Comparison of ENCODE assay signal across 1 cellular context in the genomic region with DNA sequence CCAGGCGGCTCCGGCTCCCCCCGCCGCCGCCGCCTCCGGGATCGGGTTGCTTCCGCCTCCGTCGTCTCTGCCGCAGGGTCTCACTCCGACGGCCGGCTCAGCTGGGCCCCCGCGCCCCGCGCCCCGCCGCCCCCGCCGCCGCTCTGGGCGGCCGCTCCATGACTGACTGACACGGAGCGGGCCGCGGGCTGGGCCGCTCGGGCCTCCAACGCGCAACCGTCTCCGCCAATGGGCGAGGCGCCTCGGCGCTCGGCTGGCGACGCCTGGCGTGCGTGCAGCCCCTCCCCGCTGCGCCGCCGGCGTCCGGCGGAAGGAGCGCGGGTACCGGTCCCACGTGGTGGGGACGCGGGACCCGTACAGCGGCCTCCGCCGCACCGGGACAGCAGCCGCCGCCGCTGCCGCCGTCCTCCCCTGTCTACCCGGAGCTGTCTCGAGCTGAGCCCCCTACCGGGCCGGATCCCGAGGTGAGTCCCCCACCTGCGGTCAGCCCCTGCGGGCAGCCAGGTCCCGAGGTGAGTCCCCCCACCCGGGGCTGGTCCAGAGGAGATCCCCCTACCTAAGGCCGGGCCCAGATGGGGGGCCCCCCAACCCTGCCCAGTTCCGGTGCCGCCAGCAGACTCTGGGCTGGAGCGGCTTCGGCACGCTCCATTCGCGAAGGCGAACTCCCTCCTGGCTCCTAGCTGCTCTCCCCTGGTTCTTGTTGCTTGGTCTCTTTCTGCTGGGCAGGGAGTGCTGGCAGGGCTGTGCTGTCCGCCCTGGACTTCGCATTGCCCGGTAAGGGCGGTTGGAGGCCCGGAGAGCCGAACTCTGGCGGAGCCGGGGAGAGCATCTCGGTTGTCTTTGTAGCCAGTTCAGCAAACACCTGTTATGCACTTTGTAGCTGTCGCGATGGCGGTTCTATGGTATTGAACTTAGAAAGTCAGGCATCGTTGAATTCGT.
A peak's percentile ranks its signal among the peaks of the same experiment; 100 is the strongest.
TF ChIP-seq lines count a peak whose summit lies in the region.

A gene (minus strand): TSS at position 230 of the 939 bp plus-strand sequence. CDS start 11,640 bp downstream, outside the sequence.
A gene (plus strand): TSS at position 355 of the 939 bp plus-strand sequence. CDS start 1,387 bp downstream, outside the sequence.

TF ChIP-seq in HEK293, 187 proteins besides CTCF, POLR2A, EP300 and RAD21 (continued from another document and continues in another):
- TF ChIP-seq, protein P1, sequence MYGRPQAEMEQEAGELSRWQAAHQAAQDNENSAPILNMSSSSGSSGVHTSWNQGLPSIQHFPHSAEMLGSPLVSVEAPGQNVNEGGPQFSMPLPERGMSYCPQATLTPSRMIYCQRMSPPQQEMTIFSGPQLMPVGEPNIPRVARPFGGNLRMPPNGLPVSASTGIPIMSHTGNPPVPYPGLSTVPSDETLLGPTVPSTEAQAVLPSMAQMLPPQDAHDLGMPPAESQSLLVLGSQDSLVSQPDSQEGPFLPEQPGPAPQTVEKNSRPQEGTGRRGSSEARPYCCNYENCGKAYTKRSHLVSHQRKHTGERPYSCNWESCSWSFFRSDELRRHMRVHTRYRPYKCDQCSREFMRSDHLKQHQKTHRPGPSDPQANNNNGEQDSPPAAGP (tag by site-specific recombination; IDR thresholded peaks at IDR 0.05) = 0 out of 2 replicates have a peak, but pooled peaks have one; percentile 72
- no peak for TF ChIP-seq EGR2 (tag by site-specific recombination; IDR thresholded peaks at IDR 0.05; ENCODE audit: low read depth)
- TF ChIP-seq ZNF394 (tag by site-specific recombination; IDR thresholded peaks at IDR 0.05; ENCODE audit: borderline replicate concordance) = 0 out of 2 replicates have a peak, but pooled peaks have one; percentile 20
- TF ChIP-seq ZSCAN30 (tag by site-specific recombination; IDR thresholded peaks at IDR 0.05) = peak; percentile 98
- TF ChIP-seq BCL11B (tag by site-specific recombination; IDR thresholded peaks at IDR 0.05; ENCODE audit: low read depth) = peak; percentile 51; the same call in 1 of the 2 replicates
- no peak for TF ChIP-seq ZNF830 (tag by site-specific recombination; IDR thresholded peaks at IDR 0.05; ENCODE audit: low read depth)
- TF ChIP-seq ZNF48 (tag by site-specific recombination; IDR thresholded peaks at IDR 0.05) = no peak
- no peak for TF ChIP-seq ZNF16 (tag by site-specific recombination; IDR thresholded peaks at IDR 0.05; ENCODE audit: low read depth)
- TF ChIP-seq ZNF248 (tag by site-specific recombination; IDR thresholded peaks at IDR 0.05) = no peak
- no peak for TF ChIP-seq ZNF174 (tag by site-specific recombination; IDR thresholded peaks at IDR 0.05)
- TF ChIP-seq, protein P2, sequence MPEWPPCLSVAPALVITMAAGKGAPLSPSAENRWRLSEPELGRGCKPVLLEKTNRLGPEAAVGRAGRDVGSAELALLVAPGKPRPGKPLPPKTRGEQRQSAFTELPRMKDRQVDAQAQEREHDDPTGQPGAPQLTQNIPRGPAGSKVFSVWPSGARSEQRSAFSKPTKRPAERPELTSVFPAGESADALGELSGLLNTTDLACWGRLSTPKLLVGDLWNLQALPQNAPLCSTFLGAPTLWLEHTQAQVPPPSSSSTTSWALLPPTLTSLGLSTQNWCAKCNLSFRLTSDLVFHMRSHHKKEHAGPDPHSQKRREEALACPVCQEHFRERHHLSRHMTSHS (tag by site-specific recombination; IDR thresholded peaks at IDR 0.05) = no peak
- 0 out of 2 replicates have a peak, but pooled peaks have one; percentile 32 for TF ChIP-seq OSR2 (tag by site-specific recombination; IDR thresholded peaks at IDR 0.05)
- TF ChIP-seq, protein P3, sequence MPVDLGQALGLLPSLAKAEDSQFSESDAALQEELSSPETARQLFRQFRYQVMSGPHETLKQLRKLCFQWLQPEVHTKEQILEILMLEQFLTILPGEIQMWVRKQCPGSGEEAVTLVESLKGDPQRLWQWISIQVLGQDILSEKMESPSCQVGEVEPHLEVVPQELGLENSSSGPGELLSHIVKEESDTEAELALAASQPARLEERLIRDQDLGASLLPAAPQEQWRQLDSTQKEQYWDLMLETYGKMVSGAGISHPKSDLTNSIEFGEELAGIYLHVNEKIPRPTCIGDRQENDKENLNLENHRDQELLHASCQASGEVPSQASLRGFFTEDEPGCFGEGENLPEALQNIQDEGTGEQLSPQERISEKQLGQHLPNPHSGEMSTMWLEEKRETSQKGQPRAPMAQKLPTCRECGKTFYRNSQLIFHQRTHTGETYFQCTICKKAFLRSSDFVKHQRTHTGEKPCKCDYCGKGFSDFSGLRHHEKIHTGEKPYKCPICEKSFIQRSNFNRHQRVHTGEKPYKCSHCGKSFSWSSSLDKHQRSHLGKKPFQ (tag by site-specific recombination; IDR thresholded peaks at IDR 0.05) = peak; percentile 34; the same call in 1 of the 2 replicates
- TF ChIP-seq ZNF114 (tag by site-specific recombination; IDR thresholded peaks at IDR 0.05) = no peak
- TF ChIP-seq, protein P4, sequence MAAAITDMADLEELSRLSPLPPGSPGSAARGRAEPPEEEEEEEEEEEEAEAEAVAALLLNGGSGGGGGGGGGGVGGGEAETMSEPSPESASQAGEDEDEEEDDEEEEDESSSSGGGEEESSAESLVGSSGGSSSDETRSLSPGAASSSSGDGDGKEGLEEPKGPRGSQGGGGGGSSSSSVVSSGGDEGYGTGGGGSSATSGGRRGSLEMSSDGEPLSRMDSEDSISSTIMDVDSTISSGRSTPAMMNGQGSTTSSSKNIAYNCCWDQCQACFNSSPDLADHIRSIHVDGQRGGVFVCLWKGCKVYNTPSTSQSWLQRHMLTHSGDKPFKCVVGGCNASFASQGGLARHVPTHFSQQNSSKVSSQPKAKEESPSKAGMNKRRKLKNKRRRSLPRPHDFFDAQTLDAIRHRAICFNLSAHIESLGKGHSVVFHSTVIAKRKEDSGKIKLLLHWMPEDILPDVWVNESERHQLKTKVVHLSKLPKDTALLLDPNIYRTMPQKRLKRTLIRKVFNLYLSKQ (tag by site-specific recombination; IDR thresholded peaks at IDR 0.05; ENCODE audit: borderline replicate concordance) = no peak
- TF ChIP-seq ZNF777 (tag by site-specific recombination; IDR thresholded peaks at IDR 0.05; ENCODE audit: borderline replicate concordance) = no peak
- no peak for TF ChIP-seq ZNF214 (tag by site-specific recombination; IDR thresholded peaks at IDR 0.05; ENCODE audit: borderline replicate concordance)
- TF ChIP-seq ZNF664 (tag by site-specific recombination; IDR thresholded peaks at IDR 0.05) = no peak
- peak; percentile 66; the same call in 1 of the 2 replicates for TF ChIP-seq ZNF223 (tag by site-specific recombination; IDR thresholded peaks at IDR 0.05)
- TF ChIP-seq ZBTB21 (tag by site-specific recombination; IDR thresholded peaks at IDR 0.05) = no peak
- no peak for TF ChIP-seq ZSCAN16 (tag by site-specific recombination; IDR thresholded peaks at IDR 0.05)
- TF ChIP-seq ZNF747 (tag by site-specific recombination; IDR thresholded peaks at IDR 0.05) = no peak
- TF ChIP-seq ZNF221 (tag by site-specific recombination; IDR thresholded peaks at IDR 0.05; ENCODE audit: borderline replicate concordance) = peak; percentile 80; the same call in 1 of the 2 replicates
- TF ChIP-seq, protein P5, sequence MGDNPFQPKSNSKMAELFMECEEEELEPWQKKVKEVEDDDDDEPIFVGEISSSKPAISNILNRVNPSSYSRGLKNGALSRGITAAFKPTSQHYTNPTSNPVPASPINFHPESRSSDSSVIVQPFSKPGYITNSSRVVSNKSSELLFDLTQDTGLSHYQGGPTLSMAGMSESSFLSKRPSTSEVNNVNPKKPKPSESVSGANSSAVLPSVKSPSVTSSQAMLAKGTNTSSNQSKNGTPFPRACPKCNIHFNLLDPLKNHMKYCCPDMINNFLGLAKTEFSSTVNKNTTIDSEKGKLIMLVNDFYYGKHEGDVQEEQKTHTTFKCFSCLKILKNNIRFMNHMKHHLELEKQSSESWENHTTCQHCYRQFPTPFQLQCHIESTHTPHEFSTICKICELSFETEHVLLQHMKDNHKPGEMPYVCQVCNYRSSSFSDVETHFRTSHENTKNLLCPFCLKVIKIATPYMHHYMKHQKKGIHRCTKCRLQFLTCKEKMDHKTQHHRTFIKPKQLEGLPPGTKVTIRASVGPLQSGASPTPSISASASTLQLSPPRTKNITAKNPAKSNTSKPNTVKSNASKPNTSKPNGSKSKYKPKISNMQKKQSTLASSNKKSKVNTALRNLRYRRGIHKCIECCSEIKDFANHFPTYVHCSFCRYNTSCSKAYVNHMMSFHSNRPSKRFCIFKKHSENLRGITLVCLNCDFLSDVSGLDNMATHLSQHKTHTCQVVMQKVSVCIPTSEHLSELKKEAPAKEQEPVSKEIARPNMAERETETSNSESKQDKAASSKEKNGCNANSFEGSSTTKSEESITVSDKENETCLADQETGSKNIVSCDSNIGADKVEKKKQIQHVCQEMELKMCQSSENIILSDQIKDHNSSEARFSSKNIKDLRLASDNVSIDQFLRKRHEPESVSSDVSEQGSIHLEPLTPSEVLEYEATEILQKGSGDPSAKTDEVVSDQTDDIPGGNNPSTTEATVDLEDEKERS (tag by site-specific recombination; IDR thresholded peaks at IDR 0.05) = no peak
- TF ChIP-seq, protein P6, sequence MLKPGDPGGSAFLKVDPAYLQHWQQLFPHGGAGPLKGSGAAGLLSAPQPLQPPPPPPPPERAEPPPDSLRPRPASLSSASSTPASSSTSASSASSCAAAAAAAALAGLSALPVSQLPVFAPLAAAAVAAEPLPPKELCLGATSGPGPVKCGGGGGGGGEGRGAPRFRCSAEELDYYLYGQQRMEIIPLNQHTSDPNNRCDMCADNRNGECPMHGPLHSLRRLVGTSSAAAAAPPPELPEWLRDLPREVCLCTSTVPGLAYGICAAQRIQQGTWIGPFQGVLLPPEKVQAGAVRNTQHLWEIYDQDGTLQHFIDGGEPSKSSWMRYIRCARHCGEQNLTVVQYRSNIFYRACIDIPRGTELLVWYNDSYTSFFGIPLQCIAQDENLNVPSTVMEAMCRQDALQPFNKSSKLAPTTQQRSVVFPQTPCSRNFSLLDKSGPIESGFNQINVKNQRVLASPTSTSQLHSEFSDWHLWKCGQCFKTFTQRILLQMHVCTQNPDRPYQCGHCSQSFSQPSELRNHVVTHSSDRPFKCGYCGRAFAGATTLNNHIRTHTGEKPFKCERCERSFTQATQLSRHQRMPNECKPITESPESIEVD (tag by site-specific recombination; IDR thresholded peaks at IDR 0.05) = no peak
- TF ChIP-seq, protein P7, sequence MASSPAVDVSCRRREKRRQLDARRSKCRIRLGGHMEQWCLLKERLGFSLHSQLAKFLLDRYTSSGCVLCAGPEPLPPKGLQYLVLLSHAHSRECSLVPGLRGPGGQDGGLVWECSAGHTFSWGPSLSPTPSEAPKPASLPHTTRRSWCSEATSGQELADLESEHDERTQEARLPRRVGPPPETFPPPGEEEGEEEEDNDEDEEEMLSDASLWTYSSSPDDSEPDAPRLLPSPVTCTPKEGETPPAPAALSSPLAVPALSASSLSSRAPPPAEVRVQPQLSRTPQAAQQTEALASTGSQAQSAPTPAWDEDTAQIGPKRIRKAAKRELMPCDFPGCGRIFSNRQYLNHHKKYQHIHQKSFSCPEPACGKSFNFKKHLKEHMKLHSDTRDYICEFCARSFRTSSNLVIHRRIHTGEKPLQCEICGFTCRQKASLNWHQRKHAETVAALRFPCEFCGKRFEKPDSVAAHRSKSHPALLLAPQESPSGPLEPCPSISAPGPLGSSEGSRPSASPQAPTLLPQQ (tag by site-specific recombination; IDR thresholded peaks at IDR 0.05) = peak; percentile 93
- TF ChIP-seq, protein P8, sequence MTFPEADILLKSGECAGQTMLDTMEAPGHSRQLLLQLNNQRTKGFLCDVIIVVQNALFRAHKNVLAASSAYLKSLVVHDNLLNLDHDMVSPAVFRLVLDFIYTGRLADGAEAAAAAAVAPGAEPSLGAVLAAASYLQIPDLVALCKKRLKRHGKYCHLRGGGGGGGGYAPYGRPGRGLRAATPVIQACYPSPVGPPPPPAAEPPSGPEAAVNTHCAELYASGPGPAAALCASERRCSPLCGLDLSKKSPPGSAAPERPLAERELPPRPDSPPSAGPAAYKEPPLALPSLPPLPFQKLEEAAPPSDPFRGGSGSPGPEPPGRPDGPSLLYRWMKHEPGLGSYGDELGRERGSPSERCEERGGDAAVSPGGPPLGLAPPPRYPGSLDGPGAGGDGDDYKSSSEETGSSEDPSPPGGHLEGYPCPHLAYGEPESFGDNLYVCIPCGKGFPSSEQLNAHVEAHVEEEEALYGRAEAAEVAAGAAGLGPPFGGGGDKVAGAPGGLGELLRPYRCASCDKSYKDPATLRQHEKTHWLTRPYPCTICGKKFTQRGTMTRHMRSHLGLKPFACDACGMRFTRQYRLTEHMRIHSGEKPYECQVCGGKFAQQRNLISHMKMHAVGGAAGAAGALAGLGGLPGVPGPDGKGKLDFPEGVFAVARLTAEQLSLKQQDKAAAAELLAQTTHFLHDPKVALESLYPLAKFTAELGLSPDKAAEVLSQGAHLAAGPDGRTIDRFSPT (tag by site-specific recombination; IDR thresholded peaks at IDR 0.05) = peak; percentile 82
- TF ChIP-seq, protein P9, sequence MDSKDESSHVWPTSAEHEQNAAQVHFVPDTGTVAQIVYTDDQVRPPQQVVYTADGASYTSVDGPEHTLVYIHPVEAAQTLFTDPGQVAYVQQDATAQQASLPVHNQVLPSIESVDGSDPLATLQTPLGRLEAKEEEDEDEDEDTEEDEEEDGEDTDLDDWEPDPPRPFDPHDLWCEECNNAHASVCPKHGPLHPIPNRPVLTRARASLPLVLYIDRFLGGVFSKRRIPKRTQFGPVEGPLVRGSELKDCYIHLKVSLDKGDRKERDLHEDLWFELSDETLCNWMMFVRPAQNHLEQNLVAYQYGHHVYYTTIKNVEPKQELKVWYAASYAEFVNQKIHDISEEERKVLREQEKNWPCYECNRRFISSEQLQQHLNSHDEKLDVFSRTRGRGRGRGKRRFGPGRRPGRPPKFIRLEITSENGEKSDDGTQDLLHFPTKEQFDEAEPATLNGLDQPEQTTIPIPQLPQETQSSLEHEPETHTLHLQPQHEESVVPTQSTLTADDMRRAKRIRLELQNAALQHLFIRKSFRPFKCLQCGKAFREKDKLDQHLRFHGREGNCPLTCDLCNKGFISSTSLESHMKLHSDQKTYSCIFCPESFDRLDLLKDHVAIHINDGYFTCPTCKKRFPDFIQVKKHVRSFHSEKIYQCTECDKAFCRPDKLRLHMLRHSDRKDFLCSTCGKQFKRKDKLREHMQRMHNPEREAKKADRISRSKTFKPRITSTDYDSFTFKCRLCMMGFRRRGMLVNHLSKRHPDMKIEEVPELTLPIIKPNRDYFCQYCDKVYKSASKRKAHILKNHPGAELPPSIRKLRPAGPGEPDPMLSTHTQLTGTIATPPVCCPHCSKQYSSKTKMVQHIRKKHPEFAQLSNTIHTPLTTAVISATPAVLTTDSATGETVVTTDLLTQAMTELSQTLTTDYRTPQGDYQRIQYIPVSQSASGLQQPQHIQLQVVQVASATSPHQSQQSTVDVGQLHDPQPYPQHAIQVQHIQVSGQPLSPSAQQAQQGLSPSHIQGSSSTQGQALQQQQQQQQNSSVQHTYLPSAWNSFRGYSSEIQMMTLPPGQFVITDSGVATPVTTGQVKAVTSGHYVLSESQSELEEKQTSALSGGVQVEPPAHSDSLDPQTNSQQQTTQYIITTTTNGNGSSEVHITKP (tag by site-specific recombination; IDR thresholded peaks at IDR 0.05) = peak; percentile 91
- no peak for TF ChIP-seq ZNF169 (tag by site-specific recombination; IDR thresholded peaks at IDR 0.05)
- TF ChIP-seq, protein P10, sequence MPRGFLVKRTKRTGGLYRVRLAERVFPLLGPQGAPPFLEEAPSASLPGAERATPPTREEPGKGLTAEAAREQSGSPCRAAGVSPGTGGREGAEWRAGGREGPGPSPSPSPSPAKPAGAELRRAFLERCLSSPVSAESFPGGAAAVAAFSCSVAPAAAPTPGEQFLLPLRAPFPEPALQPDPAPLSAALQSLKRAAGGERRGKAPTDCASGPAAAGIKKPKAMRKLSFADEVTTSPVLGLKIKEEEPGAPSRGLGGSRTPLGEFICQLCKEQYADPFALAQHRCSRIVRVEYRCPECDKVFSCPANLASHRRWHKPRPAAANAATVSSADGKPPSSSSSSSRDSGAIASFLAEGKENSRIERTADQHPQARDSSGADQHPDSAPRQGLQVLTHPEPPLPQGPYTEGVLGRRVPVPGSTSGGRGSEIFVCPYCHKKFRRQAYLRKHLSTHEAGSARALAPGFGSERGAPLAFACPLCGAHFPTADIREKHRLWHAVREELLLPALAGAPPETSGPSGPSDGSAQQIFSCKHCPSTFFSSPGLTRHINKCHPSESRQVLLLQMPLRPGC (tag by site-specific recombination; IDR thresholded peaks at IDR 0.05) = peak; percentile 41; the same call in 1 of the 2 replicates
